Comparison of ENCODE assay signal across 27 cellular contexts in the genomic region with DNA sequence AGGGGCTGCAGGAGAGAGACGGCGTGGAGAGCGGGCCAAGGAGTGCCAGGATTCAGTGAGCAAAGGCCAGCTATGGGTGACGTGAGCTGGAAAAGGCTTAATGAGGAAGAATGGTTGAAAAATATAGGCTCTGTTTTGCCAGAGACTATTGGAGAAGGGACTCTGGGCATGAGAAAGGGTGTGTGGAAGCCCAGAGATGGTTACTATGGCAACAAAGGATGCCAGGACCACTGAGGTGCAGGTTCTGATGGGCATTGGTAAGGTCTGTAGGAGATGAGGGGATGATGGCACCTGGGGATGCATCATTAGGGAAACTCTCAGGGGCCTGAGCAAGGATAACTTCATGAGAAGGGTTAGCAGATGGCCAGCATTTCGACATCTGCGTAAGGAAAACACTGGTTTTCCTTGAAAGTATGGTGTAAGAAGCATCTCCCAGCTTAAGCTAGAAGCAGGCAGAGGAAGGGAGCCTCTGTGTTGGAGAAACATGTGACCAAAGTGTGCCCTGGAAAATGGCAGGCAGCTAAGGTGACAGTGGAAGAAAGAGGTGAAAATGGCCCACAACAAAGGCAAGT. TPM values are rescaled to one million over a fixed set of nuclear protein-coding genes. Genes with fewer than 3 reads are reported as not detected.
DNase-seq lines count a peak whose midpoint lies in the region; ATAC-seq and TF ChIP-seq lines count a peak whose summit lies in the region.
"Had no signal": no experiment of that assay in that cellular context is flagged by ENCODE, and none has a peak within 500 bp of the region (broad histone marks: within the 10 kb centered on the region; RNA-seq: fewer than 3 reads in every experiment).

No MANE protein-coding gene starts in this region.

- H3F3A ChIP-seq in GM23248 (ENCODE audit: insufficient read depth) = no peaks in the 10 kb centered on the region

- H2AFZ ChIP-seq in GM23248 = no peak overlapping the region

- H4K20me1 ChIP-seq in GM23248 (ENCODE audit: insufficient read depth) = no peaks in the 10 kb centered on the region

- no peaks in the 10 kb centered on the region for H3K79me2 ChIP-seq in GM23248 (ENCODE audit: insufficient read depth)

- no peaks in the 10 kb centered on the region for H3K9me3 ChIP-seq in GM23248 (ENCODE audit: low read depth)
- H3K9me3 ChIP-seq in esophagus squamous epithelium = no peaks in the 10 kb centered on the region
- no peaks in the 10 kb centered on the region for H3K9me3 ChIP-seq in effector memory CD4-positive, alpha-beta T cell (ENCODE audit: control insufficient read depth, low read length)
- H3K9me3 ChIP-seq in uterus = no peaks in the 10 kb centered on the region
- H3K9me3 ChIP-seq: gastroesophageal sphincter, ovary, spleen, upper lobe of right lung had no signal

- WGBS in GM23248 (ENCODE audit: low coverage in 1 of 2, low lambda C conversion rate in 2 of 2, missing lambda C conversion rate in 2 of 2), 2 experiments = 93 to 98% methylated on average over 6 of the region's 6 CpGs
- WGBS in esophagus squamous epithelium, 2 donors = 90 to 93% methylated on average over 6 of the region's 6 CpGs

- no peaks in the 10 kb centered on the region for H3K9me2 ChIP-seq in GM23248 (ENCODE audit: insufficient read depth)

- in situ Hi-C loops in GM23248 (cut with MboI) = no loop called here

- no peak overlapping the region for H3K4me3 ChIP-seq in GM23248
- no peak overlapping the region for H3K4me3 ChIP-seq in esophagus squamous epithelium
- no peak overlapping the region for H3K4me3 ChIP-seq in effector memory CD4-positive, alpha-beta T cell (ENCODE audit: insufficient read depth, low read depth, low read length, poor library complexity, severe bottlenecking)
- H3K4me3 ChIP-seq in uterus = no peak overlapping the region
- H3K4me3 ChIP-seq: gastroesophageal sphincter, lung, ovary, spleen, upper lobe of right lung had no signal

- H3K36me3 ChIP-seq in GM23248 (ENCODE audit: low read depth) (no peaks in the 10 kb centered on the region), esophagus squamous epithelium (no peaks in the 10 kb centered on the region), uterus (no peaks in the 10 kb centered on the region)
- H3K36me3 ChIP-seq in effector memory CD4-positive, alpha-beta T cell (ENCODE audit: control insufficient read depth, insufficient read depth, low read length) = no peaks in the 10 kb centered on the region
- H3K36me3 ChIP-seq: gastroesophageal sphincter, ovary, spleen, upper lobe of right lung had no signal

- peak; percentile 45 for DNase-seq in GM23248
- peak; percentile 34 for DNase-seq in NCI-H524 treated with DMSO at 0.1 percent for 48 hours (lab: John Stamatoyannopoulos, UW)
- no peak for DNase-seq in esophagus squamous epithelium (lab: John Stamatoyannopoulos, UW)
- DNase-seq in substantia nigra (lab: John Stamatoyannopoulos, UW) = no peak
- no peak for DNase-seq in foreskin keratinocyte
- DNase-seq in effector memory CD4-positive, alpha-beta T cell = no peak
- no peak for DNase-seq in uterus
- DNase-seq: activated CD4-positive, alpha-beta T cell treated with anti-CD3 and anti-CD28 coated beads, Interleukin-2, amount 50 U/mL, for 48 hours; activated CD8-positive, alpha-beta memory T cell treated with anti-CD3 and anti-CD28 coated beads, Interleukin-2, amount 50 U/mL, for 48 hours; DMS79 treated with DMSO at 0.1 percent for 48 hours; GF-D8; KBM-7; kidney; MM.1S; NCI-H1417; ovary; retina; RPMI8226; spleen; T-helper 1 cell; upper lobe of right lung had no signal

- H3K4me1 ChIP-seq in GM23248 (ENCODE audit: insufficient read depth) (peaks cover 24% of the 10 kb centered on the region), esophagus squamous epithelium (peaks cover 0 to 32% (median 5%) of the 10 kb centered on the region in 3 donors), foreskin keratinocyte (no peaks in the 10 kb centered on the region), uterus (no peaks in the 10 kb centered on the region)
- H3K4me1 ChIP-seq in effector memory CD4-positive, alpha-beta T cell (ENCODE audit: control insufficient read depth, insufficient read depth, low read length, poor library complexity, severe bottlenecking) = no peaks in the 10 kb centered on the region
- H3K4me1 ChIP-seq: spleen had no signal

- no peak for ATAC-seq in foreskin keratinocyte
- ATAC-seq: gastroesophageal sphincter, upper lobe of right lung had no signal

- H3K9ac ChIP-seq in GM23248 = no peak overlapping the region

- intact Hi-C loops in esophagus squamous epithelium (cut with DNase I) (no loop called here), uterus (cut with DNase I; ENCODE audit: low total_unique reads) (no loop called here)

- no peak overlapping the region for H3K4me2 ChIP-seq in GM23248 (ENCODE audit: unreplicated experiment)

- TF ChIP-seq POLR2A in esophagus squamous epithelium (IDR thresholded peaks at IDR 0.05) (no peak), uterus (IDR thresholded peaks at IDR 0.05) (no peak)

- H3K27ac ChIP-seq in GM23248 = no peak overlapping the region
- peak overlapping the region; percentile 10 to 73 (median 52) for H3K27ac ChIP-seq in esophagus squamous epithelium
- H3K27ac ChIP-seq in layer of hippocampus (ENCODE audit: low read depth, low read length) = peak overlapping the region; percentile 55
- no peak overlapping the region for H3K27ac ChIP-seq in substantia nigra (ENCODE audit: low read depth, low read length, poor library complexity, severe bottlenecking)
- no peak overlapping the region for H3K27ac ChIP-seq in foreskin keratinocyte
- no peak overlapping the region for H3K27ac ChIP-seq in effector memory CD4-positive, alpha-beta T cell (ENCODE audit: insufficient read depth, low read length, poor library complexity, severe bottlenecking)
- H3K27ac ChIP-seq in uterus = no peak overlapping the region
- H3K27ac ChIP-seq: C4-2B, ovary, upper lobe of right lung had no signal

- TF ChIP-seq CTCF in esophagus squamous epithelium (IDR thresholded peaks at IDR 0.05) = no peak
- TF ChIP-seq CTCF in foreskin keratinocyte (conservative IDR thresholded peaks at IDR 0.05) = no peak
- no peak for TF ChIP-seq CTCF in uterus (IDR thresholded peaks at IDR 0.05)

- no peaks in the 10 kb centered on the region for H3K27me3 ChIP-seq in GM23248 (replicated peaks; ENCODE audit: insufficient read depth)
- H3K27me3 ChIP-seq in esophagus squamous epithelium = peaks cover 0 to 3% (median 0%) of the 10 kb centered on the region in 4 donors
- H3K27me3 ChIP-seq in layer of hippocampus (ENCODE audit: control insufficient read depth, insufficient read depth, low read length) = no peaks in the 10 kb centered on the region
- no peaks in the 10 kb centered on the region for H3K27me3 ChIP-seq in foreskin keratinocyte
- peaks cover 5% of the 10 kb centered on the region for H3K27me3 ChIP-seq in effector memory CD4-positive, alpha-beta T cell (replicated peaks; ENCODE audit: control insufficient read depth, insufficient read depth, low read length, poor library complexity, severe bottlenecking)
- no peaks in the 10 kb centered on the region for H3K27me3 ChIP-seq in uterus
- H3K27me3 ChIP-seq: ovary, upper lobe of right lung had no signal

RNA-seq across cellular contexts. Expression of gene FAM180A, which starts 21.6 kb away (rescaled TPM):
- 53.5 and 60.1 TPM in 2 replicates for total RNA-seq in GM23248 (2014; rRNA removed; shearing (Covaris generic))
- 50.3 and 52.5 TPM in 2 replicates for polyA plus RNA-seq in GM23248 (2016; fragmentation: Nextera tagmentation; extraction: Ambion mirVana)
- 1 to 10 TPM in 1 of 4 donors, under 1 TPM in 3; 0.38 to 5.0 (median 0.60) TPM for total RNA-seq in esophagus squamous epithelium
- 1.3 and 2.6 TPM in 2 replicates for total RNA-seq in foreskin keratinocyte
- 0.59 and 1.4 TPM in 2 replicates for polyA plus RNA-seq in foreskin keratinocyte
- total RNA-seq in uterus = 10 to 100 TPM in 1 of 4 donors, 1 to 10 TPM in 1, under 1 TPM in 1, not detected in 1; 0.51 to 12.6 (median 6.3) TPM
- total RNA-seq: HT1080 had no signal
- polyA plus RNA-seq: neural cell had no signal

RNA-seq across cellular contexts. Expression of gene SLC13A4, which starts 42.2 kb away (rescaled TPM):
- 0.11 TPM in 1 of 2 replicates, not detected in the other for total RNA-seq in GM23248 (2014; rRNA removed; shearing (Covaris generic))
- polyA plus RNA-seq in GM23248 (2016; fragmentation: Nextera tagmentation; extraction: Ambion mirVana) = 0.62 and 1.9 TPM in 2 replicates
- total RNA-seq in esophagus squamous epithelium = 1 to 10 TPM in 3 of 4 donors, under 1 TPM in 1; under 0.01 to 1.9 (median 1.5) TPM
- 0.10 and 0.14 TPM in 2 replicates for total RNA-seq in foreskin keratinocyte
- 0.20 TPM in 1 of 2 replicates, not detected in the other for polyA plus RNA-seq in foreskin keratinocyte
- under 1 TPM in 1 of 4 donors, not detected in 3; 0.26 TPM for total RNA-seq in uterus
- total RNA-seq: HT1080, kidney, upper lobe of right lung had no signal

Comparison
In these comparisons a context has a peak if more than half of its experiments do, and no peak if none do; other contexts are left out.
1. DNase-seq: peak in GM23248 (single experiment) and NCI-H524 treated with DMSO at 0.1 percent for 48 hours (single experiment); none in esophagus squamous epithelium (single experiment), substantia nigra (0 of 49), foreskin keratinocyte (0 of 2), effector memory CD4-positive, alpha-beta T cell (0 of 3) and uterus (0 of 2).
2. H3K27ac ChIP-seq: peak in esophagus squamous epithelium (4 of 4) and layer of hippocampus (single experiment); none in GM23248 (single experiment), substantia nigra (single experiment), foreskin keratinocyte (single experiment), effector memory CD4-positive, alpha-beta T cell (single experiment) and uterus (0 of 2).